ENCODE assay signal across 11 cellular contexts in the genomic region with DNA sequence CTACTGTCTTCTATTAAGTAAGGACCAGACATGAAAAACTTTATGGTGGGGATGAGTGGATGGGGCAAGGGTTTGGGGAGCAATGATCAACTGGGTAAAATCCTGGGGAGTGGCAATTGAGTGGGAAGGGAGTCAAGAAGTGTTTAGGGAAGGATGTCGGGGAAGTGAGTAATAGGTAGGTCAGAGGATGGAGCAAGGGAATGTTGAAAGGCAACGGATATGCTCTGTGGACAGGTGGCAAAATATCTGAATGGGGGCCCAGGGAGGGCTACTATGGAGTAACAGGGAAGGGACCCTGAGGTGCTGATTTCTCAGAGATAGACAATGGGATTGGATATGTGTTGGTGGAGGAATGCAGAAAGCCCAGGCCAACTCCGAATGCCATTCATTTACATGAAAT. TPM values are rescaled to one million over a fixed set of nuclear protein-coding genes. Genes with fewer than 3 reads are reported as not detected.
DNase-seq lines count a peak whose midpoint lies in the region; ATAC-seq and TF ChIP-seq lines count a peak whose summit lies in the region.
"Had no signal": no experiment of that assay in that cellular context is flagged by ENCODE, and none has a peak within 500 bp of the region (broad histone marks: within the 10 kb centered on the region; RNA-seq: fewer than 3 reads in every experiment).

No MANE protein-coding gene starts in this region.

- intact Hi-C loops in activated CD4-positive, alpha-beta T cell treated with anti-CD3 and anti-CD28 coated beads, Interleukin-2, amount 10 ng/mL, durations not matched to agents 24 days and 14 days (cut with micrococcal nuclease): no loop called here
- intact Hi-C loops in ascending aorta (cut with DNase I): no loop called here
- intact Hi-C loops in testis (cut with DNase I; ENCODE audit: low total_unique reads): no loop called here

- H3K4me3 ChIP-seq in ascending aorta (no peak overlapping the region), testis (no peak overlapping the region)
- H3K4me3 ChIP-seq: HAP-1 had no signal

- peaks cover 46% of the 10 kb centered on the region for H3K27me3 Mint-ChIP-seq in activated CD4-positive, alpha-beta T cell treated with anti-CD3 and anti-CD28 coated beads, Interleukin-2, amount 10 ng/mL, durations not matched to agents 24 days and 14 days
- H3K27me3 Mint-ChIP-seq in memory B cell: peaks cover 2% of the 10 kb centered on the region

- no peak for DNase-seq in activated CD4-positive, alpha-beta T cell treated with anti-CD3 and anti-CD28 coated beads, Interleukin-2, amount 10 ng/mL, durations not matched to agents 24 days and 14 days
- no peak for DNase-seq in activated CD4-positive, alpha-beta T cell treated with anti-CD3 and anti-CD28 coated beads, Interleukin-2, amount 50 U/mL, for 1 hour
- DNase-seq in ascending aorta (ENCODE audit: low spot score in 2 of 2) (no peak), memory B cell (ENCODE audit: low spot score in 2 of 2) (no peak), testis (no peak), caudate nucleus (lab: John Stamatoyannopoulos, UW) (no peak)
- DNase-seq: activated naive CD4-positive, alpha-beta T cell; NCI-H524 had no signal

- no peak overlapping the region for H3K4me3 Mint-ChIP-seq in activated CD4-positive, alpha-beta T cell treated with anti-CD3 and anti-CD28 coated beads, Interleukin-2, amount 10 ng/mL, durations not matched to agents 24 days and 14 days
- H3K4me3 Mint-ChIP-seq in memory B cell: peak overlapping the region; percentile 66

- TF ChIP-seq CTCF in ascending aorta (IDR thresholded peaks at IDR 0.05) (no peak), testis (IDR thresholded peaks at IDR 0.05) (no peak)

- TF ChIP-seq POLR2A in testis (IDR thresholded peaks at IDR 0.05): no peak

- H3K36me3 ChIP-seq in ascending aorta (no peaks in the 10 kb centered on the region), testis (ENCODE audit: low read depth, missing control alignments) (no peaks in the 10 kb centered on the region)
- H3K36me3 ChIP-seq: HAP-1 had no signal

- H3K27ac ChIP-seq in ascending aorta (peak overlapping the region; percentile 93 to 97), testis (peak overlapping the region; percentile 92 to 98), caudate nucleus (ENCODE audit: low read depth, low read length) (no peak overlapping the region)

- no peaks in the 10 kb centered on the region for H3K36me3 Mint-ChIP-seq in activated CD4-positive, alpha-beta T cell treated with anti-CD3 and anti-CD28 coated beads, Interleukin-2, amount 10 ng/mL, durations not matched to agents 24 days and 14 days (ENCODE audit: low read depth)
- H3K36me3 Mint-ChIP-seq in memory B cell: no peaks in the 10 kb centered on the region

- peaks cover 19% of the 10 kb centered on the region for H3K4me1 Mint-ChIP-seq in activated CD4-positive, alpha-beta T cell treated with anti-CD3 and anti-CD28 coated beads, Interleukin-2, amount 10 ng/mL, durations not matched to agents 24 days and 14 days
- H3K4me1 Mint-ChIP-seq in memory B cell: peaks cover 25% of the 10 kb centered on the region

- 66 to 67% methylated on average over 3 of the region's 3 CpGs for WGBS in testis, 2 donors

- H3K9me3 Mint-ChIP-seq in activated CD4-positive, alpha-beta T cell treated with anti-CD3 and anti-CD28 coated beads, Interleukin-2, amount 10 ng/mL, durations not matched to agents 24 days and 14 days: no peaks in the 10 kb centered on the region
- H3K9me3 Mint-ChIP-seq in memory B cell: no peaks in the 10 kb centered on the region

- no peaks in the 10 kb centered on the region for H3K27me3 ChIP-seq in ascending aorta
- no peaks in the 10 kb centered on the region for H3K27me3 ChIP-seq in testis

- peaks cover 0 to 32% of the 10 kb centered on the region in 2 donors for H3K4me1 ChIP-seq in ascending aorta
- peaks cover 37% of the 10 kb centered on the region for H3K4me1 ChIP-seq in testis

- H3K9me3 ChIP-seq in ascending aorta: no peaks in the 10 kb centered on the region
- no peaks in the 10 kb centered on the region for H3K9me3 ChIP-seq in testis
- H3K9me3 ChIP-seq: HAP-1 had no signal

- H3K27ac Mint-ChIP-seq in activated CD4-positive, alpha-beta T cell treated with anti-CD3 and anti-CD28 coated beads, Interleukin-2, amount 10 ng/mL, durations not matched to agents 24 days and 14 days: peak overlapping the region; percentile 51
- peak overlapping the region; percentile 99 for H3K27ac Mint-ChIP-seq in memory B cell

- ATAC-seq in memory B cell (ENCODE audit: low read depth) (no peak), GM19463 (IDR thresholded peaks at IDR 0.05; ENCODE audit: unreplicated experiment) (no peak), GM19397 (IDR thresholded peaks at IDR 0.05; ENCODE audit: unreplicated experiment) (no peak)

RNA-seq across cellular contexts. Expression of gene FOS, which starts 21.4 kb away (rescaled TPM):
- total RNA-seq in activated CD4-positive, alpha-beta T cell treated with anti-CD3 and anti-CD28 coated beads, Interleukin-2, amount 10 ng/mL, durations not matched to agents 24 days and 14 days: 26.5 and 29.6 TPM in 2 replicates
- total RNA-seq in ascending aorta (4,268 TPM), testis (10 to 100 TPM; 44.2 to 66.1 TPM)
- polyA plus RNA-seq in testis (ENCODE audit: insufficient read depth, low read depth, low replicate concordance): 247 TPM

Comparison
In these comparisons a context has a peak if more than half of its experiments do, and no peak if none do; other contexts are left out.
1. RNA of gene FOS, which starts 21.4 kb away (total RNA-seq): 4,268 TPM in ascending aorta (single experiment); 44.2 to 66.1 TPM in testis and 26.5 to 29.6 TPM in activated CD4-positive, alpha-beta T cell treated with anti-CD3 and anti-CD28 coated beads, Interleukin-2, amount 10 ng/mL, durations not matched to agents 24 days and 14 days; every median in the first group is over 10 times any median in the second.